In the genomic region with DNA sequence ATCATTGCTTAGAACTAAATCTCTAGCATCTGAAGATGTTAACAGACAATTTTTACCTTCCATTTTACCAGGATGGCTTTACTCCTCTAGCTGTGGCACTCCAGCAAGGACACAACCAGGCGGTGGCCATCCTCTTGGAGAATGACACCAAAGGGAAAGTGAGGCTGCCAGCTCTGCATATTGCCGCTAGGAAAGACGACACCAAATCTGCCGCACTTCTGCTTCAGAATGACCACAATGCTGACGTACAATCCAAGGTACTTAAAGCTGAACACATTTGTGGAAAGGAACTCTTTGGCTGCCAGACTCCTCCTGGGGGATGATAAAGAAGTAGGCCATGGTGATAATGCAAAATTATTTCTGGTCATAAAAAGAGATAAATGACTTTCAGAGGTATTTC, we compare ENCODE assay signal across 27 cellular contexts.
"Had no signal": no experiment of that assay in that cellular context is flagged by ENCODE, and none has a peak within 500 bp of the region (broad histone marks: within the 10 kb centered on the region; RNA-seq: fewer than 3 reads in every experiment).

No MANE protein-coding gene starts in this region.

- DNase-seq: nephron progenitor cell; nucleus accumbens; pancreas; retina; right cardiac atrium; right lobe of liver; sigmoid colon; small intestine; stimulated activated CD4-positive, alpha-beta T cell treated with anti-CD3 and anti-CD28 coated beads, Interleukin-15, amount 100 ng/mL, for 24 hours; stimulated activated CD4-positive, alpha-beta T cell treated with anti-CD3 and anti-CD28 coated beads, Interleukin-2, amount 100 ng/mL, for 24 hours; stimulated activated CD4-positive, alpha-beta T cell treated with anti-CD3 and anti-CD28 coated beads, Interleukin-2, amount 100 ng/mL, for 48 hours; stimulated activated CD4-positive, alpha-beta T cell treated with anti-CD3 and anti-CD28 coated beads, Interleukin-4, amount 100 ng/mL, for 24 hours; stimulated activated naive B cell treated with anti-CD40 and anti-IgM and Interleukin-4, amounts not matched to agents 10 μg/mL and 1 μg/mL and 100 μg/mL, for 72 hours; stimulated activated naive CD4-positive, alpha-beta T cell treated with Interleukin-2 at 50 U/mL for 16 hours; stomach; thyroid gland; trophoblast cell; upper lobe of left lung had no signal

- H3K36me3 ChIP-seq: neutrophil, pancreas, prostate gland, right lobe of liver, stomach, thoracic aorta, thyroid gland, upper lobe of left lung, vagina had no signal

- H3K9me3 ChIP-seq: neutrophil, pancreas, prostate gland, right lobe of liver, sigmoid colon, stomach, thoracic aorta, thyroid gland, tibial nerve, upper lobe of left lung, vagina had no signal

- H3K4me1 Mint-ChIP-seq: neural crest cell; stimulated activated effector memory CD8-positive, alpha-beta T cell treated with anti-CD3 and anti-CD28 coated beads, Interleukin-12 subunit alpha, Interleukin-12 subunit beta, amount 100 ng/mL, for 72 hours; stimulated activated naive B cell treated with anti-CD40 and anti-IgM and Interleukin-4, amounts not matched to agents 10 μg/mL and 1 μg/mL and 100 μg/mL, for 72 hours had no signal

- H3K27me3 Mint-ChIP-seq: stimulated activated naive B cell treated with anti-CD40 and anti-IgM and Interleukin-4, amounts not matched to agents 10 μg/mL and 1 μg/mL and 100 μg/mL, for 72 hours; stimulated activated naive CD8-positive, alpha-beta T cell treated with anti-CD3 and anti-CD28 coated beads, Interleukin-15, Interleukin-2, amounts not matched to agents 100 ng/mL and 50 ng/mL, for 24 hours had no signal

- H3K4me1 ChIP-seq: pancreas, prostate gland, right lobe of liver, sigmoid colon, stomach, thyroid gland, tibial nerve, upper lobe of left lung, vagina had no signal

- H3K36me3 Mint-ChIP-seq: natural killer cell treated with Interleukin-12 subunit alpha and Interleukin-12 subunit beta and Interleukin-15 and Interleukin-18, amount 100 ng/mL, for 72 hours; stimulated activated effector memory CD8-positive, alpha-beta T cell treated with anti-CD3 and anti-CD28 coated beads, Interleukin-12 subunit alpha, Interleukin-12 subunit beta, amount 100 ng/mL, for 72 hours; stimulated activated naive B cell treated with anti-CD40 and anti-IgM and Interleukin-4, amounts not matched to agents 10 μg/mL and 1 μg/mL and 100 μg/mL, for 72 hours had no signal

- H3K27me3 ChIP-seq: neutrophil, pancreas, right lobe of liver, sigmoid colon, stomach, thyroid gland, tibial nerve, upper lobe of left lung, vagina had no signal

- H3K27ac ChIP-seq: neutrophil, pancreas, prostate gland, right lobe of liver, sigmoid colon, stomach, thoracic aorta, thyroid gland, tibial nerve, upper lobe of left lung, vagina had no signal

- H3K4me3 Mint-ChIP-seq: natural killer cell treated with Interleukin-12 subunit alpha and Interleukin-12 subunit beta and Interleukin-15 and Interleukin-18, amount 100 ng/mL, for 72 hours; nephron progenitor cell; neural crest cell; stimulated activated effector memory CD8-positive, alpha-beta T cell treated with anti-CD3 and anti-CD28 coated beads, Interleukin-12 subunit alpha, Interleukin-12 subunit beta, amount 100 ng/mL, for 72 hours; stimulated activated naive B cell treated with anti-CD40 and anti-IgM and Interleukin-4, amounts not matched to agents 10 μg/mL and 1 μg/mL and 100 μg/mL, for 72 hours; stimulated activated naive CD8-positive, alpha-beta T cell treated with anti-CD3 and anti-CD28 coated beads, Interleukin-15, Interleukin-2, amounts not matched to agents 100 ng/mL and 50 ng/mL, for 24 hours had no signal

- H3K27ac Mint-ChIP-seq: natural killer cell treated with Interleukin-12 subunit alpha and Interleukin-12 subunit beta and Interleukin-15 and Interleukin-18, amount 100 ng/mL, for 72 hours; nephron progenitor cell; stimulated activated effector memory CD8-positive, alpha-beta T cell treated with anti-CD3 and anti-CD28 coated beads, Interleukin-12 subunit alpha, Interleukin-12 subunit beta, amount 100 ng/mL, for 72 hours; stimulated activated naive B cell treated with anti-CD40 and anti-IgM and Interleukin-4, amounts not matched to agents 10 μg/mL and 1 μg/mL and 100 μg/mL, for 72 hours; stimulated activated naive CD8-positive, alpha-beta T cell treated with anti-CD3 and anti-CD28 coated beads, Interleukin-15, Interleukin-2, amounts not matched to agents 100 ng/mL and 50 ng/mL, for 24 hours had no signal

- ATAC-seq: natural killer cell treated with Interleukin-12 subunit alpha and Interleukin-12 subunit beta and Interleukin-15 and Interleukin-18, amount 100 ng/mL, for 72 hours; pancreas; right cardiac atrium; right lobe of liver; stimulated activated effector memory CD8-positive, alpha-beta T cell treated with anti-CD3 and anti-CD28 coated beads, Interleukin-12 subunit alpha, Interleukin-12 subunit beta, amount 100 ng/mL, for 72 hours; stimulated activated naive B cell treated with anti-CD40 and anti-IgM and Interleukin-4, amounts not matched to agents 10 μg/mL and 1 μg/mL and 100 μg/mL, for 72 hours had no signal

- H3K9me3 Mint-ChIP-seq: natural killer cell treated with Interleukin-12 subunit alpha and Interleukin-12 subunit beta and Interleukin-15 and Interleukin-18, amount 100 ng/mL, for 72 hours; stimulated activated effector memory CD8-positive, alpha-beta T cell treated with anti-CD3 and anti-CD28 coated beads, Interleukin-12 subunit alpha, Interleukin-12 subunit beta, amount 100 ng/mL, for 72 hours; stimulated activated naive B cell treated with anti-CD40 and anti-IgM and Interleukin-4, amounts not matched to agents 10 μg/mL and 1 μg/mL and 100 μg/mL, for 72 hours; stimulated activated naive CD8-positive, alpha-beta T cell treated with anti-CD3 and anti-CD28 coated beads, Interleukin-15, Interleukin-2, amounts not matched to agents 100 ng/mL and 50 ng/mL, for 24 hours had no signal

- H3K4me3 ChIP-seq: pancreas, prostate gland, right lobe of liver, sigmoid colon, stomach, thoracic aorta, thyroid gland, tibial nerve, upper lobe of left lung, vagina had no signal
